ENCODE assay signal across 27 cellular contexts in the genomic region with DNA sequence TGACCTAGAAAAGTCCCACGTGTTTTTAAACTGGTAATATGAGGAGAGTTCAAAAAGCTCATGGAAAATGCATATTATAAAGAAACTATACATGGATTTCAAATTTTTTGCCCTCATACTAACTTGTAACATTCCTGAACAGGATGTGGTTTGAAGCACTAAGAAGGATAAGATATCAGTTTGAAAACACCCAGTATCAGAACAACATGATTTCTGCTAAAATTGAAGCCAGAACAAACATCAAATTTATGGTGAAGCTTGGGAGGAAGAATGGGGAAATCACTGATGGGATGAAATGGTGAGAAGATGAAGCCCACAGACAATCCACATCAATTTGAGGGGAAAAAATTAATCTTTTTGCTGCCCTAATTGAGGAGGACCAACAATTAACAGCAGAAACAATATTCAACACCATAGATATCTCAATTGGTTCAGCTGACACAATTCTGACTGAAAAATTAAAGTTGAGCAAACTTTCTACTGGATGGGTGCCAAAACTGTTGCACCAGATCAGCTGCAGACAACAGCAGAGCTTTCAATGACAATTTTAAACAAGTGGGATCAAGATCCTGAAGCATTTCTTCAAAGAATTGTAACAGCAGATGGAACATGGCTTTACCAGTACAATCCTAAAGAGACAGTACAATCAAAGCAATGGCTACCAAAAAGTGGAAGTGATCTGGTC.
DNase-seq lines count a peak whose midpoint lies in the region; ATAC-seq and TF ChIP-seq lines count a peak whose summit lies in the region.
"Had no signal": no experiment of that assay in that cellular context is flagged by ENCODE, and none has a peak within 500 bp of the region (broad histone marks: within the 10 kb centered on the region; RNA-seq: fewer than 3 reads in every experiment).

No MANE protein-coding gene starts in this region.

- no peak overlapping the region for H3K4me2 ChIP-seq in fibroblast of lung (ENCODE audit: extremely low read depth, insufficient read depth, low read length)

- DNase-seq in amniotic epithelial cell (ENCODE audit: low read depth) (peak; percentile 47), fibroblast of lung (ENCODE audit: low read depth in 2 of 2) (peak; percentile 2 to 60), sciatic nerve (ENCODE audit: low spot score) (no peak), epidermal melanocyte (ENCODE audit: insufficient read length, low spot score) (no peak), activated gamma-delta T cell (lab: John Stamatoyannopoulos, UW) (no peak)
- no peak for DNase-seq in effector CD4-positive, alpha-beta T cell
- DNase-seq: activated CD4-positive, alpha-beta T cell treated with anti-CD3 and anti-CD28 coated beads, Interleukin-2, amount 50 U/mL, for 48 hours; activated naive CD4-positive, alpha-beta T cell treated with anti-CD3 and anti-CD28 coated beads, Interleukin-2, amount 50 U/mL, for 16 hours; C1 segment of cervical spinal cord; caudate nucleus; dermis blood vessel endothelial cell; foreskin keratinocyte; heart left ventricle; kidney glomerular epithelial cell; NCI-H187 treated with DMSO at 0.1 percent for 48 hours; NCI-H526 treated with DMSO at 0.1 percent for 48 hours; SIG-M5; stimulated activated CD4-positive, alpha-beta T cell treated with anti-CD3 and anti-CD28 coated beads, Interleukin-12 subunit alpha, Interleukin-12 subunit beta, amount 100 ng/mL, for 4 hours; stimulated activated CD4-positive, alpha-beta T cell treated with anti-CD3 and anti-CD28 coated beads, Interleukin-4, amount 100 ng/mL, for 24 hours; substantia nigra; T-helper 9 cell had no signal

- H3K27ac ChIP-seq in HEK293 (ENCODE audit: extremely low read depth, low read depth, low read length) (no peak overlapping the region), fibroblast of lung (ENCODE audit: insufficient read depth, low read length) (no peak overlapping the region)
- H3K27ac ChIP-seq: foreskin keratinocyte, heart left ventricle, right atrium auricular region had no signal

- H3K9me3 ChIP-seq in HEK293 (ENCODE audit: control insufficient read depth, insufficient read depth, low read depth, low read length) (no peaks in the 10 kb centered on the region), fibroblast of lung (ENCODE audit: control insufficient read depth, insufficient read depth, low read depth, low read length) (no peaks in the 10 kb centered on the region)
- H3K9me3 ChIP-seq: heart left ventricle, right atrium auricular region had no signal

- H3K36me3 ChIP-seq in HEK293 (ENCODE audit: control insufficient read depth in 2 of 2, insufficient read depth in 1 of 2, low read length in 2 of 2) (no peaks in the 10 kb centered on the region), fibroblast of lung (ENCODE audit: control insufficient read depth, insufficient read depth, low read length) (no peaks in the 10 kb centered on the region)
- H3K36me3 ChIP-seq: heart left ventricle, right atrium auricular region had no signal

- POLR2A ChIA-PET in HEK293 (lab: Yijun Ruan, JAX), result no interaction called here

- H3K4me1 ChIP-seq in HEK293 (ENCODE audit: control insufficient read depth, insufficient read depth, low read length), result no peaks in the 10 kb centered on the region
- no peaks in the 10 kb centered on the region for H3K4me1 ChIP-seq in fibroblast of lung (ENCODE audit: control insufficient read depth, extremely low read depth, insufficient read depth, low read length)
- H3K4me1 ChIP-seq: foreskin keratinocyte, heart left ventricle, right atrium auricular region had no signal

- H3K4me3 ChIP-seq in HEK293 (ENCODE audit: low read depth, low read length), result no peak overlapping the region
- H3K4me3 ChIP-seq in fibroblast of lung (replicated peaks in 1 of 4; ENCODE audit: control extremely low read depth in 1 of 4, insufficient read depth in 1 of 4, low read depth in 3 of 4, low read length in 4 of 4), result no peak overlapping the region
- H3K4me3 ChIP-seq: heart left ventricle, lung, right atrium auricular region had no signal

- H4K20me1 ChIP-seq in fibroblast of lung (ENCODE audit: control insufficient read depth, extremely low read depth, insufficient read depth, low read length), result no peaks in the 10 kb centered on the region

- H2AFZ ChIP-seq in fibroblast of lung (ENCODE audit: low read length), result no peak overlapping the region

- no peaks in the 10 kb centered on the region for H3K79me2 ChIP-seq in fibroblast of lung (ENCODE audit: control insufficient read depth, insufficient read depth, low read length)

- CTCF ChIA-PET in HEK293 (lab: Yijun Ruan, JAX), result interaction anchor here (1.5 kb wide), 1 partner anchor 42 kb away, joined by 3 read pairs; no protein-coding TSS in a partner anchor

- H3K27me3 ChIP-seq in fibroblast of lung (ENCODE audit: control insufficient read depth, insufficient read depth, low read length), result no peaks in the 10 kb centered on the region
- H3K27me3 ChIP-seq: foreskin keratinocyte, heart left ventricle, right atrium auricular region had no signal

- intact Hi-C loops in sciatic nerve (cut with DNase I), result no loop called here

- no peak overlapping the region for H3K9ac ChIP-seq in fibroblast of lung (ENCODE audit: insufficient read depth, low read length)

- peak; percentile 55 for ATAC-seq in sciatic nerve
- ATAC-seq: foreskin keratinocyte; HCT116; heart left ventricle; Panc1; stimulated activated effector memory CD8-positive, alpha-beta T cell treated with anti-CD3 and anti-CD28 coated beads, Interleukin-12 subunit alpha, Interleukin-12 subunit beta, amount 100 ng/mL, for 72 hours had no signal

- TF ChIP-seq CTCF in HEK293 (tag by site-specific recombination; IDR thresholded peaks at IDR 0.05), result no peak
- TF ChIP-seq CTCF in fibroblast of lung (conservative IDR thresholded peaks at IDR 0.05 in 1 of 2, IDR thresholded peaks at IDR 0.05 in 1 of 2; ENCODE audit: low read depth in 1 of 2, low read length in 2 of 2), result no peak

TF ChIP-seq in HEK293, 187 proteins besides CTCF, POLR2A, EP300 and RAD21:
- 0 out of 2 replicates have a peak, but pooled peaks have one; percentile 35 for TF ChIP-seq ZBTB44 (tag by site-specific recombination; IDR thresholded peaks at IDR 0.05)
- no peak for TF ChIP-seq ATF2 (tag by site-specific recombination; IDR thresholded peaks at IDR 0.05; ENCODE audit: low read depth)
- TF ChIP-seq SCRT2 (tag by site-specific recombination; IDR thresholded peaks at IDR 0.05), result 0 out of 2 replicates have a peak, but pooled peaks have one; percentile 30
- TF ChIP-seq ZNF426 (tag by site-specific recombination; IDR thresholded peaks at IDR 0.05), result no peak
- no peak for TF ChIP-seq ZNF585B (tag by site-specific recombination; IDR thresholded peaks at IDR 0.05)

Comparison
In these comparisons a context has a peak if more than half of its experiments do, and no peak if none do; other contexts are left out.
1. DNase-seq: peak in amniotic epithelial cell (single experiment) and fibroblast of lung (2 of 2); none in sciatic nerve (single experiment), epidermal melanocyte (single experiment), activated gamma-delta T cell (single experiment) and effector CD4-positive, alpha-beta T cell (single experiment).